ENCODE assay signal across 15 cellular contexts in the genomic region with DNA sequence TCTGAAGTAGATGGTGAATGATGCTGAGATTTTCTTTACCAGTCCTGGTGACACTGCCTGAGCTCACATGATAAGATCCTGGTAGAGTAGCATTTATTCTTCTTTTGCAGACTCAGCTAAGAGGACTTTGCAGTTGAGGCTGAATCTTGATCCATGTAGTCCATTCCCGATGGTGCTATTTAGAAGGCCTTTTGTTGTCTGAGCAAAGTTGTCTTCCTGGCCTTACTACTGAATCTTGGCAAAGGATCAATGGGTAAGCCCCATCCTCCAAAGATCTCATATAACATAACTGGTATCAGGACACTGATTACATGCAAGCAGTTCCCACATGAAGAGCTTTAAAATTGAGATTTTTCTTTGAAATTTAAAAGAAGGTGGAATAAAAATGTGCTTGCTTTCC.
DNase-seq lines count a peak whose midpoint lies in the region; ATAC-seq and TF ChIP-seq lines count a peak whose summit lies in the region.
"Had no signal": no experiment of that assay in that cellular context is flagged by ENCODE, and none has a peak within 500 bp of the region (broad histone marks: within the 10 kb centered on the region; RNA-seq: fewer than 3 reads in every experiment).

No MANE protein-coding gene starts in this region.

- intact Hi-C loops in posterior vena cava (cut with DNase I) (loop anchor here in 1 of 2 donors (1.0 kb wide), 1 partner anchor 10 kb away; no protein-coding TSS in a partner anchor), left colon (cut with DNase I, micrococcal nuclease) (no loop called here)

- no peak overlapping the region for H3K4me3 ChIP-seq in duodenal mucosa (ENCODE audit: low read depth in 1 of 2, low read length in 2 of 2)
- H3K4me3 ChIP-seq: testis had no signal

- no peaks in the 10 kb centered on the region for H3K9me3 ChIP-seq in duodenal mucosa (ENCODE audit: control insufficient read depth in 1 of 2, low read length in 2 of 2)
- H3K9me3 ChIP-seq: testis had no signal

- ATAC-seq in HG03175 (IDR thresholded peaks at IDR 0.05; ENCODE audit: unreplicated experiment) (no peak), left colon (no peak)
- ATAC-seq: activated naive CD8-positive, alpha-beta T cell treated with anti-CD3 and anti-CD28 coated beads, Interleukin-2, amount 50 U/mL, for 24 hours; naive thymus-derived CD8-positive, alpha-beta T cell; T-cell had no signal

- no peak overlapping the region for H3K9ac ChIP-seq in duodenal mucosa (ENCODE audit: low read depth in 1 of 2, low read length in 2 of 2)

- TF ChIP-seq CTCF in 22Rv1 (IDR thresholded peaks at IDR 0.05), result no peak

- H3K27ac ChIP-seq in 22Rv1, result peak overlapping the region; percentile 65; the same call in 1 of the 2 replicates
- H3K27ac ChIP-seq in duodenal mucosa (ENCODE audit: low read depth, low read length), result peak overlapping the region; percentile 27

- H3K4me1 ChIP-seq in duodenal mucosa (ENCODE audit: control insufficient read depth in 1 of 2, insufficient read depth in 2 of 2, low read length in 2 of 2), result no peaks in the 10 kb centered on the region

- H3K27me3 ChIP-seq in duodenal mucosa (ENCODE audit: control insufficient read depth in 1 of 2, insufficient read depth in 2 of 2, low read length in 2 of 2), result no peaks in the 10 kb centered on the region
- H3K27me3 ChIP-seq: testis had no signal

- peak; percentile 71 for DNase-seq in NCI-H69 (lab: John Stamatoyannopoulos, UW)
- DNase-seq in pons (ENCODE audit: low spot score), result peak; percentile 14
- no peak for DNase-seq in posterior vena cava (ENCODE audit: low spot score)
- no peak for DNase-seq in T1000 (lab: John Stamatoyannopoulos, UW)
- DNase-seq in left colon, result no peak
- DNase-seq: activated CD4-positive, alpha-beta T cell treated with anti-CD3 and anti-CD28 coated beads for 1 hour; activated naive CD8-positive, alpha-beta T cell treated with anti-CD3 and anti-CD28 coated beads, Interleukin-2, amount 50 U/mL, for 24 hours; naive thymus-derived CD8-positive, alpha-beta T cell; NCI-H345; OCI-M1; T-cell had no signal

- no peaks in the 10 kb centered on the region for H3K36me3 ChIP-seq in duodenal mucosa (ENCODE audit: control insufficient read depth in 1 of 2, insufficient read depth in 2 of 2, low read length in 2 of 2)

Comparison
In these comparisons a context has a peak if more than half of its experiments do, and no peak if none do; other contexts are left out.
1. DNase-seq: peak in NCI-H69 (single experiment) and pons (single experiment); none in posterior vena cava (single experiment), T1000 (single experiment) and left colon (0 of 2).